Comparison of ENCODE assay signal across 18 cellular contexts in genomic region chr18:79642626-79643025, GRCh38. TPM values are rescaled to one million over a fixed set of nuclear protein-coding genes. Genes with fewer than 3 reads are reported as not detected.
DNase-seq lines count a peak whose midpoint lies in the region; ATAC-seq and TF ChIP-seq lines count a peak whose summit lies in the region.
"Had no signal": no experiment of that assay in that cellular context is flagged by ENCODE, and none has a peak within 500 bp of the region (broad histone marks: within the 10 kb centered on the region; RNA-seq: fewer than 3 reads in every experiment).

No MANE protein-coding gene starts in this region.

- intact Hi-C loops in upper lobe of right lung (cut with DNase I) = no loop called here

- H3K9me3 Mint-ChIP-seq in stimulated activated naive CD8-positive, alpha-beta T cell treated with anti-CD3 and anti-CD28 coated beads, Interleukin-15, Interleukin-2, amounts not matched to agents 100 ng/mL and 50 ng/mL, for 24 hours = no peaks in the 10 kb centered on the region

- peaks cover 14% of the 10 kb centered on the region for H3K4me1 Mint-ChIP-seq in stimulated activated naive CD8-positive, alpha-beta T cell treated with anti-CD3 and anti-CD28 coated beads, Interleukin-15, Interleukin-2, amounts not matched to agents 100 ng/mL and 50 ng/mL, for 24 hours (ENCODE audit: low read depth)

- H3K4me1 ChIP-seq in upper lobe of right lung = peaks cover 8% of the 10 kb centered on the region

- H3K9me3 ChIP-seq in upper lobe of right lung = no peaks in the 10 kb centered on the region
- H3K9me3 ChIP-seq: esophagus squamous epithelium had no signal

- no peaks in the 10 kb centered on the region for H3K36me3 ChIP-seq in upper lobe of right lung
- H3K36me3 ChIP-seq: esophagus squamous epithelium had no signal

- H3K27ac Mint-ChIP-seq in stimulated activated naive CD8-positive, alpha-beta T cell treated with anti-CD3 and anti-CD28 coated beads, Interleukin-15, Interleukin-2, amounts not matched to agents 100 ng/mL and 50 ng/mL, for 24 hours = peak overlapping the region; percentile 16

- no peak overlapping the region for H3K27ac ChIP-seq in upper lobe of right lung
- H3K27ac ChIP-seq: esophagus squamous epithelium, SK-N-MC had no signal

- ATAC-seq in stimulated activated naive CD8-positive, alpha-beta T cell treated with anti-CD3 and anti-CD28 coated beads, Interleukin-15, Interleukin-2, amounts not matched to agents 100 U/mL and 50 U/mL, for 24 hours = no peak
- ATAC-seq in upper lobe of right lung (peak; percentile 66), GM21367 (IDR thresholded peaks at IDR 0.05; ENCODE audit: unreplicated experiment) (no peak)
- ATAC-seq: left cardiac atrium had no signal

- no peak overlapping the region for H3K4me3 Mint-ChIP-seq in stimulated activated naive CD8-positive, alpha-beta T cell treated with anti-CD3 and anti-CD28 coated beads, Interleukin-15, Interleukin-2, amounts not matched to agents 100 ng/mL and 50 ng/mL, for 24 hours

- no peak for DNase-seq in stimulated activated naive CD8-positive, alpha-beta T cell treated with anti-CD3 and anti-CD28 coated beads, Interleukin-15, Interleukin-2, amounts not matched to agents 100 U/mL and 50 U/mL, for 24 hours
- DNase-seq in SKM-1 (lab: John Stamatoyannopoulos, UW; ENCODE audit: unreplicated experiment) (peak; percentile 56), fibroblast of pulmonary artery (ENCODE audit: low read depth) (peak; percentile 36), upper lobe of right lung (no peak), NAMALWA (ENCODE audit: low spot score) (no peak), superior temporal gyrus (ENCODE audit: extremely low spot score) (no peak)
- DNase-seq: activated CD4-positive, alpha-beta T cell treated with anti-CD3 and anti-CD28 coated beads, Interleukin-2, amount 50 U/mL, for 4 hours; activated naive CD4-positive, alpha-beta T cell treated with anti-CD3 and anti-CD28 coated beads, Interleukin-2, amount 50 U/mL, for 16 hours; activated T-cell treated with anti-CD3 and anti-CD28 coated beads, Interleukin-2, amount 50 U/mL, for 1 hour; COR-L47; esophagus squamous epithelium; left cardiac atrium; NCI-H1092; NCI-H526 treated with DMSO at 0.1 percent for 48 hours; stimulated activated CD4-positive, alpha-beta T cell treated with anti-CD3 and anti-CD28 coated beads, Interleukin-2, amount 100 ng/mL, for 24 hours had no signal

- peaks cover 10% of the 10 kb centered on the region for H3K27me3 Mint-ChIP-seq in stimulated activated naive CD8-positive, alpha-beta T cell treated with anti-CD3 and anti-CD28 coated beads, Interleukin-15, Interleukin-2, amounts not matched to agents 100 ng/mL and 50 ng/mL, for 24 hours

- no peaks in the 10 kb centered on the region for H3K36me3 Mint-ChIP-seq in stimulated activated naive CD8-positive, alpha-beta T cell treated with anti-CD3 and anti-CD28 coated beads, Interleukin-15, Interleukin-2, amounts not matched to agents 100 ng/mL and 50 ng/mL, for 24 hours (ENCODE audit: low read depth)

- TF ChIP-seq CTCF in fibroblast of pulmonary artery (IDR thresholded peaks at IDR 0.05; ENCODE audit: low read length, missing control alignments) = no peak
- TF ChIP-seq CTCF in upper lobe of right lung (IDR thresholded peaks at IDR 0.05) = no peak

- no peak overlapping the region for H3K4me3 ChIP-seq in fibroblast of pulmonary artery (replicated peaks; ENCODE audit: low read depth, low read length)
- H3K4me3 ChIP-seq in upper lobe of right lung = no peak overlapping the region
- H3K4me3 ChIP-seq: esophagus squamous epithelium, SK-N-MC had no signal

- H3K27me3 ChIP-seq in upper lobe of right lung = peaks cover 21% of the 10 kb centered on the region

RNA-seq across cellular contexts. Expression of gene CTDP1, which starts 37.0 kb away (rescaled TPM):
- 23.0 TPM for total RNA-seq in upper lobe of right lung

Comparison
In these comparisons a context has a peak if more than half of its experiments do, and no peak if none do; other contexts are left out.
1. DNase-seq: peak in SKM-1 (single experiment) and fibroblast of pulmonary artery (single experiment); none in stimulated activated naive CD8-positive, alpha-beta T cell treated with anti-CD3 and anti-CD28 coated beads, Interleukin-15, Interleukin-2, amounts not matched to agents 100 U/mL and 50 U/mL, for 24 hours (single experiment), upper lobe of right lung (single experiment), NAMALWA (single experiment) and superior temporal gyrus (single experiment).